In genomic region chr2:237627463-237628321, GRCh38 we compare ENCODE assay signal across 9 cellular contexts. TPM values are rescaled to one million over a fixed set of nuclear protein-coding genes. Genes with fewer than 3 reads are reported as not detected.
DNase-seq lines count a peak whose midpoint lies in the region; ATAC-seq and TF ChIP-seq lines count a peak whose summit lies in the region.
"Had no signal": no experiment of that assay in that cellular context is flagged by ENCODE, and none has a peak within 500 bp of the region (broad histone marks: within the 10 kb centered on the region; RNA-seq: fewer than 3 reads in every experiment).

Gene LRRFIP1, plus strand, starts transcription at chr2:237627587. Its CDS starts 58 bp downstream, at chr2:237627645.

- no peaks in the 10 kb centered on the region for H3K9me3 Mint-ChIP-seq in activated T-cell treated with anti-CD3 and anti-CD28 coated beads, Interleukin-2, amount 50 U/mL, for 24 hours
- H3K9me3 Mint-ChIP-seq in nephron progenitor cell: no peaks in the 10 kb centered on the region

- H3K27me3 ChIP-seq in foreskin keratinocyte: peaks cover 74% of the 10 kb centered on the region

- ATAC-seq in foreskin keratinocyte (peak; percentile 13), GM18517 (IDR thresholded peaks at IDR 0.05; ENCODE audit: unreplicated experiment) (no peak), HG02852 (IDR thresholded peaks at IDR 0.05; ENCODE audit: unreplicated experiment) (no peak)

- peak; percentile 32 for DNase-seq in stimulated activated CD4-positive, alpha-beta T cell treated with anti-CD3 and anti-CD28 coated beads, Interleukin-12 subunit alpha, Interleukin-12 subunit beta, amount 100 ng/mL, for 4 hours
- no peak for DNase-seq in stimulated activated CD4-positive, alpha-beta T cell treated with anti-CD3 and anti-CD28 coated beads, Interleukin-1b, Interleukin-23, amount 100 ng/mL, for 48 hours
- peak; percentile 52 for DNase-seq in activated T-cell treated with anti-CD3 and anti-CD28 coated beads, Interleukin-2, amount 50 U/mL, for 24 hours
- no peak for DNase-seq in foreskin keratinocyte
- DNase-seq in nephron progenitor cell: peak; percentile 69
- no peak for DNase-seq in NCI-H1048 (lab: John Stamatoyannopoulos, UW)

- peaks cover 55% of the 10 kb centered on the region for H3K27me3 Mint-ChIP-seq in activated T-cell treated with anti-CD3 and anti-CD28 coated beads, Interleukin-2, amount 50 U/mL, for 24 hours
- peaks cover 60% of the 10 kb centered on the region for H3K27me3 Mint-ChIP-seq in nephron progenitor cell (ENCODE audit: low read depth, poor library complexity)

- no peaks in the 10 kb centered on the region for H3K36me3 Mint-ChIP-seq in activated T-cell treated with anti-CD3 and anti-CD28 coated beads, Interleukin-2, amount 50 U/mL, for 24 hours (ENCODE audit: low read depth)
- H3K36me3 Mint-ChIP-seq in nephron progenitor cell (ENCODE audit: low read depth): peaks cover 25% of the 10 kb centered on the region

- no peak within 1 kb of the TSS for H3K27ac ChIP-seq in foreskin keratinocyte
- H3K27ac ChIP-seq: epithelial cell of prostate had no signal

- H3K27ac Mint-ChIP-seq in activated T-cell treated with anti-CD3 and anti-CD28 coated beads, Interleukin-2, amount 50 U/mL, for 24 hours: peak within 1 kb of the TSS; percentile 26
- no peak within 1 kb of the TSS for H3K27ac Mint-ChIP-seq in nephron progenitor cell

- H3K4me1 Mint-ChIP-seq in activated T-cell treated with anti-CD3 and anti-CD28 coated beads, Interleukin-2, amount 50 U/mL, for 24 hours (ENCODE audit: low read depth): peaks cover 27% of the 10 kb centered on the region
- peaks cover 40% of the 10 kb centered on the region for H3K4me1 Mint-ChIP-seq in nephron progenitor cell

- peak within 1 kb of the TSS; percentile 76 for H3K4me3 Mint-ChIP-seq in activated T-cell treated with anti-CD3 and anti-CD28 coated beads, Interleukin-2, amount 50 U/mL, for 24 hours
- peak within 1 kb of the TSS; percentile 90 for H3K4me3 Mint-ChIP-seq in nephron progenitor cell

- H3K4me1 ChIP-seq in foreskin keratinocyte: no peaks in the 10 kb centered on the region

- TF ChIP-seq CTCF in foreskin keratinocyte (conservative IDR thresholded peaks at IDR 0.05) (no peak), nephron progenitor cell (IDR thresholded peaks at IDR 0.05) (no peak)

RNA-seq across cellular contexts. Expression of gene LRRFIP1, which starts in this region (rescaled TPM):
- total RNA-seq in foreskin keratinocyte: 91.7 and 95.3 TPM in 2 replicates
- polyA plus RNA-seq in foreskin keratinocyte: 30.1 and 32.3 TPM in 2 replicates

Comparison
In these comparisons a context has a peak if more than half of its experiments do, and no peak if none do; other contexts are left out.
1. DNase-seq: peak in stimulated activated CD4-positive, alpha-beta T cell treated with anti-CD3 and anti-CD28 coated beads, Interleukin-12 subunit alpha, Interleukin-12 subunit beta, amount 100 ng/mL, for 4 hours (single experiment), activated T-cell treated with anti-CD3 and anti-CD28 coated beads, Interleukin-2, amount 50 U/mL, for 24 hours (single experiment) and nephron progenitor cell (single experiment); none in stimulated activated CD4-positive, alpha-beta T cell treated with anti-CD3 and anti-CD28 coated beads, Interleukin-1b, Interleukin-23, amount 100 ng/mL, for 48 hours (single experiment), foreskin keratinocyte (0 of 2) and NCI-H1048 (single experiment).